20 cellular contexts compared by ENCODE assay signal in genomic region chr12:113907446-113908180, GRCh38.
"Had no signal": no experiment of that assay in that cellular context is flagged by ENCODE, and none has a peak within 500 bp of the region (broad histone marks: within the 10 kb centered on the region; RNA-seq: fewer than 3 reads in every experiment).

No MANE protein-coding gene starts in this region.

- H3K36me3 ChIP-seq: MG63 had no signal

- H3K9me3 ChIP-seq: MG63 had no signal

- H3K27me3 ChIP-seq: MG63 had no signal

- H3K4me3 ChIP-seq: MG63 had no signal

- ATAC-seq: Panc1, PC-3, SK-N-SH treated with all-trans-retinoic acid at 6 μM for 48 hours had no signal

- H3K27ac ChIP-seq: RWPE1 had no signal

- DNase-seq: Karpas-422; KG1; MG63; NCI-H1092; NCI-H1436; NCI-H187; NCI-H2029; NCI-H2081 treated with DMSO at 0.1 percent for 48 hours; NCI-H2171; NCI-H226; NCI-H446; NCI-H510A; NCI-H526; NCI-H82; NK-92 treated with Interleukin-12 subunit alpha and Interleukin-12 subunit beta, amount 100 ng/mL, for 24 hours; PC-3; SHP77 had no signal
